ENCODE assay signal across 8 cellular contexts in the genomic region with DNA sequence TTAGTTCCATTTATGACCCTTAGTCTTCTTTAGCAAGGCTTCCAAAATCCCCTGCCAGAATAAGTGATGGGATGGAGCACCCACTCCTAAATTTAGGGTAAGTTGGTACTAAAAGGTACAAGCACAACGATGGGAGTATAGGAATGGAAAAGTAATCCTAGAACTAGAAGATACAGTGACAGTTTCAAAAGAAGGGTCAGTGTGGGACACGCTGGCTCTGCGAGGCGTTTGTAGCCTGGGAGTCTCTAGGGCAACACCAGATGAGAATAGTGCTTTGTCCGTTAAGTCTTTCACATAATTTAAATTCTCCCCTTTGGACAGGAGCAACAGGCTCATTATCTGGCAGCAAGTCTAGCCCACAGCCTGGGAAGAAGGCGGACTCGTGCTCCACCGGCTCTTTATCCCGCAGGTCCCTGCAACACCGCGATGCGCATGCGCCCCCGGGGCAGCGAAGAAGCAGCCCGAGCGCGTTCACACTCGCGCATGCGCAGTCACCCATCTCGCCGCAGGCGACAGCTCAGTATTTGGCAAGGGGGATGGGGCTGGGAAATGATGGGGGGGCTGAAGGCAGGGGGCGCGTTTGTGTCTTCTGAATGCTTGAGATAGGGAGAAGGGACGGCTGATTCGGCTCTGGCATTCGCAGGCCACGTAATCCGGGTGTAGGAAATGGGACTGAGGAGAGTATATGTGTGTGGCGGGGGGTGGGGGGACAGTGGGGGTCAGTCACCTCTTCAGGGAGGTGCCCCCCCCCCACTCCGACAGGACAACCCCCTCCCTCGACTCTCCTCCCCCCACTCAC. TPM values are rescaled to one million over a fixed set of nuclear protein-coding genes. Genes with fewer than 3 reads are reported as not detected.
A peak's percentile ranks its signal among the peaks of the same experiment; 100 is the strongest.
DNase-seq lines count a peak whose midpoint lies in the region; ATAC-seq and TF ChIP-seq lines count a peak whose summit lies in the region.

No MANE protein-coding gene starts in this region.

- ATAC-seq in GM18909 (IDR thresholded peaks at IDR 0.05; ENCODE audit: poor library complexity, unreplicated experiment): peak; percentile 61
- ATAC-seq in HG03457 (IDR thresholded peaks at IDR 0.05; ENCODE audit: unreplicated experiment): peak; percentile 31

- peaks cover 7% of the 10 kb centered on the region for H3K27me3 Mint-ChIP-seq in activated CD4-positive, alpha-beta T cell treated with anti-CD3 and anti-CD28 coated beads, Interleukin-2, amount 10 ng/mL, durations not matched to agents 24 days and 14 days

- H3K36me3 Mint-ChIP-seq in activated CD4-positive, alpha-beta T cell treated with anti-CD3 and anti-CD28 coated beads, Interleukin-2, amount 10 ng/mL, durations not matched to agents 24 days and 14 days (ENCODE audit: low read depth): peaks cover 24% of the 10 kb centered on the region

- peaks cover 46% of the 10 kb centered on the region for H3K4me1 Mint-ChIP-seq in activated CD4-positive, alpha-beta T cell treated with anti-CD3 and anti-CD28 coated beads, Interleukin-2, amount 10 ng/mL, durations not matched to agents 24 days and 14 days

- TF ChIP-seq CTCF in AG04449 (IDR thresholded peaks at IDR 0.05; ENCODE audit: insufficient read depth, low read length, missing control alignments) (no peak), coronary artery (IDR thresholded peaks at IDR 0.05) (no peak)

- peak overlapping the region; percentile 99 for H3K27ac Mint-ChIP-seq in activated CD4-positive, alpha-beta T cell treated with anti-CD3 and anti-CD28 coated beads, Interleukin-2, amount 10 ng/mL, durations not matched to agents 24 days and 14 days

- peaks cover 6% of the 10 kb centered on the region for H3K9me3 Mint-ChIP-seq in activated CD4-positive, alpha-beta T cell treated with anti-CD3 and anti-CD28 coated beads, Interleukin-2, amount 10 ng/mL, durations not matched to agents 24 days and 14 days

- intact Hi-C loops in activated CD4-positive, alpha-beta T cell treated with anti-CD3 and anti-CD28 coated beads, Interleukin-2, amount 10 ng/mL, durations not matched to agents 24 days and 14 days (cut with micrococcal nuclease): loop anchor here (2.0 to 5.0 kb wide), 3 partner anchors 31 to 1190 kb away; a partner anchor contains a TSS

- POLR2A ChIA-PET in AG04449 (lab: Yijun Ruan, JAX): interaction anchor here (0.6 to 1.0 kb wide), 5 partner anchors 14 to 1272 kb away, joined by 3 to 8 read pairs (median 4); no protein-coding TSS in a partner anchor

- H3K27ac ChIP-seq in coronary artery: peak overlapping the region; percentile 96 to 100

- CTCF ChIA-PET in AG04449 (lab: Yijun Ruan, JAX): interaction anchor here (0.7 to 1.8 kb wide), 3 partner anchors 11 to 106 kb away, joined by 3 to 5 read pairs (median 4); no protein-coding TSS in a partner anchor

- H3K4me3 ChIP-seq in AG04449 (ENCODE audit: low read depth, low read length): peak overlapping the region; percentile 78
- peak overlapping the region; percentile 92 for H3K4me3 ChIP-seq in coronary artery

- DNase-seq in AG04449 (ENCODE audit: low read depth, low spot score) (peak; percentile 42), NCI-H524 treated with DMSO at 0.1 percent for 48 hours (lab: John Stamatoyannopoulos, UW) (peak; percentile 59), coronary artery (ENCODE audit: low spot score) (peak; percentile 96), left kidney (ENCODE audit: low read depth, low spot score) (peak; percentile 98)
- peak; percentile 99 for DNase-seq in activated CD4-positive, alpha-beta T cell treated with anti-CD3 and anti-CD28 coated beads, Interleukin-2, amount 10 ng/mL, durations not matched to agents 24 days and 14 days
- peak; percentile 96 to 98 for DNase-seq in stimulated activated CD4-positive, alpha-beta T cell treated with anti-CD3 and anti-CD28 coated beads, Interleukin-1b, Interleukin-23, amount 100 ng/mL, for 4 hours (ENCODE audit: low read depth in 2 of 2)

- peak overlapping the region; percentile 95 for H3K4me3 Mint-ChIP-seq in activated CD4-positive, alpha-beta T cell treated with anti-CD3 and anti-CD28 coated beads, Interleukin-2, amount 10 ng/mL, durations not matched to agents 24 days and 14 days

RNA-seq across cellular contexts. Expression of a gene that starts 0.6 kb away (rescaled TPM):
- total RNA-seq in activated CD4-positive, alpha-beta T cell treated with anti-CD3 and anti-CD28 coated beads, Interleukin-2, amount 10 ng/mL, durations not matched to agents 24 days and 14 days: 56.0 and 61.4 TPM in 2 replicates

RNA-seq across cellular contexts. Expression of a gene that starts 30.4 kb away (rescaled TPM):
- 78.9 and 79.5 TPM in 2 replicates for total RNA-seq in activated CD4-positive, alpha-beta T cell treated with anti-CD3 and anti-CD28 coated beads, Interleukin-2, amount 10 ng/mL, durations not matched to agents 24 days and 14 days

Comparison
In these comparisons a context has a peak if more than half of its experiments do, and no peak if none do; other contexts are left out.
1. Peak in every context shown above with its lines: DNase-seq, ATAC-seq, H3K4me3 ChIP-seq and H3K27ac ChIP-seq.
2. DNase-seq: peak in every context shown above with its lines; median percentile 99 in activated CD4-positive, alpha-beta T cell treated with anti-CD3 and anti-CD28 coated beads, Interleukin-2, amount 10 ng/mL, durations not matched to agents 24 days and 14 days; 98 in left kidney; 97 in stimulated activated CD4-positive, alpha-beta T cell treated with anti-CD3 and anti-CD28 coated beads, Interleukin-1b, Interleukin-23, amount 100 ng/mL, for 4 hours; 96 in coronary artery; 59 in NCI-H524 treated with DMSO at 0.1 percent for 48 hours; 42 in AG04449.